ENCODE assay signal across 8 cellular contexts in genomic region chr16:20740007-20740883, GRCh38. TPM values are rescaled to one million over a fixed set of nuclear protein-coding genes. Genes with fewer than 3 reads are reported as not detected.
A peak's percentile ranks its signal among the peaks of the same experiment; 100 is the strongest.
DNase-seq lines count a peak whose midpoint lies in the region; ATAC-seq and TF ChIP-seq lines count a peak whose summit lies in the region.

No MANE protein-coding gene starts in this region.

- no peaks in the 10 kb centered on the region for H3K9me3 ChIP-seq in heart left ventricle
- H3K9me3 ChIP-seq in SK-N-MC (ENCODE audit: low read depth, low read length): no peaks in the 10 kb centered on the region
- no peaks in the 10 kb centered on the region for H3K9me3 ChIP-seq in endocrine pancreas (ENCODE audit: control insufficient read depth, low read length)

- TF ChIP-seq POLR2A in heart left ventricle (IDR thresholded peaks at IDR 0.05): no peak

- ATAC-seq in heart left ventricle (no peak), Right ventricle myocardium inferior (no peak), natural killer cell (no peak)

- no peaks in the 10 kb centered on the region for H3K27me3 ChIP-seq in heart left ventricle
- H3K27me3 ChIP-seq in endocrine pancreas (ENCODE audit: control insufficient read depth, insufficient read depth, low read length): no peaks in the 10 kb centered on the region

- peak overlapping the region; percentile 90 to 94 for H3K27ac Mint-ChIP-seq in natural killer cell

- 36 to 50% (median 43%) methylated on average over 11 of the region's 11 CpGs for WGBS in heart left ventricle, 4 donors

- H3K4me1 Mint-ChIP-seq in natural killer cell: peaks cover 24 to 31% of the 10 kb centered on the region in 2 donors

- H3K36me3 Mint-ChIP-seq in natural killer cell: peaks cover 20% of the 10 kb centered on the region

- H3K27ac ChIP-seq in heart left ventricle: peak overlapping the region in 8 of 12 donors; percentile 80 to 98 (median 97)
- no peak overlapping the region for H3K27ac ChIP-seq in SK-N-MC

- peak in 8 of 12 donors; percentile 13 to 43 (median 28) for TF ChIP-seq CTCF in heart left ventricle (IDR thresholded peaks at IDR 0.05)
- TF ChIP-seq CTCF in natural killer cell (IDR thresholded peaks at IDR 0.05): peak; percentile 14

- H3K36me3 ChIP-seq in heart left ventricle: peaks cover 0 to 46% (median 38%) of the 10 kb centered on the region in 9 donors
- peaks cover 38% of the 10 kb centered on the region for H3K36me3 ChIP-seq in SK-N-MC (ENCODE audit: insufficient read depth, low read length)
- H3K36me3 ChIP-seq in endocrine pancreas (ENCODE audit: control insufficient read depth, insufficient read depth, low read length): peaks cover 5% of the 10 kb centered on the region

- no peaks in the 10 kb centered on the region for H3K9me3 Mint-ChIP-seq in natural killer cell

- intact Hi-C loops in heart left ventricle (cut with DNase I): no loop called here
- intact Hi-C loops in Right ventricle myocardium inferior (cut with DNase I): no loop called here
- intact Hi-C loops in natural killer cell (cut with micrococcal nuclease): loop anchor here (2.0 kb wide), 1 partner anchor 161 kb away; the partner anchor contains the start of genes DCUN1D3 and LYRM1

- H3K4me1 ChIP-seq in heart left ventricle (peaks cover 3 to 34% (median 17%) of the 10 kb centered on the region in 12 donors), endocrine pancreas (ENCODE audit: control insufficient read depth, insufficient read depth, low read length) (no peaks in the 10 kb centered on the region)

- peak overlapping the region; percentile 94 for H3K9ac ChIP-seq in SK-N-MC (ENCODE audit: insufficient read length)
- H3K9ac ChIP-seq in endocrine pancreas (ENCODE audit: control insufficient read depth, insufficient read depth, low read length): peak overlapping the region; percentile 79

- DNase-seq in heart left ventricle: no peak
- DNase-seq in Right ventricle myocardium inferior (ENCODE audit: missing footprints): no peak
- no peak for DNase-seq in SK-N-MC (ENCODE audit: low read depth, low spot score)
- DNase-seq in natural killer cell: no peak
- DNase-seq in AG08396 (ENCODE audit: low spot score): no peak
- DNase-seq in NCI-H526 treated with DMSO at 0.1 percent for 48 hours (lab: John Stamatoyannopoulos, UW): no peak
- DNase-seq in KG1 (lab: John Stamatoyannopoulos, UW): no peak

- no peaks in the 10 kb centered on the region for H3K27me3 Mint-ChIP-seq in natural killer cell (ENCODE audit: low read depth in 2 of 2)

- peak overlapping the region; percentile 96 for H3K4me3 Mint-ChIP-seq in natural killer cell

- peak overlapping the region; percentile 44 to 100 (median 94) for H3K4me3 ChIP-seq in heart left ventricle
- peak overlapping the region; percentile 99 for H3K4me3 ChIP-seq in SK-N-MC
- peak overlapping the region; percentile 83 for H3K4me3 ChIP-seq in endocrine pancreas (ENCODE audit: control insufficient read depth, insufficient read depth, low read length)

RNA-seq across cellular contexts. Expression of gene THUMPD1, which starts 1.4 kb away (rescaled TPM):
- 10 to 100 TPM; 15.8 to 35.5 (median 20.0) TPM for total RNA-seq in heart left ventricle
- polyA plus RNA-seq in heart left ventricle: 10 to 100 TPM in 1 of 2 donors, 1 to 10 TPM in 1; 9.8 to 16.2 TPM
- 18.3 TPM for total RNA-seq in Right ventricle myocardium inferior
- total RNA-seq in natural killer cell: 10 to 100 TPM; 86.1 to 92.2 (median 87.1) TPM

RNA-seq across cellular contexts. Expression of gene ACSM3, which starts 23.6 kb away (rescaled TPM):
- total RNA-seq in heart left ventricle (10 to 100 TPM in 1 of 9 donors, 1 to 10 TPM in 8; 2.0 to 22.5 (median 5.0) TPM), Right ventricle myocardium inferior (9.4 TPM), natural killer cell (1 to 10 TPM; 3.7 to 4.4 (median 4.4) TPM)
- 10 to 100 TPM in 1 of 2 donors, 1 to 10 TPM in 1; 3.1 to 13.3 TPM for polyA plus RNA-seq in heart left ventricle

RNA-seq across cellular contexts. Expression of gene ACSM1, which starts 42.8 kb away (rescaled TPM):
- under 1 TPM in 3 of 9 donors, not detected in 6; 0.14 to 0.43 (median 0.18) TPM for total RNA-seq in heart left ventricle
- polyA plus RNA-seq in heart left ventricle: under 1 TPM; 0.06 to 0.11 TPM
- 0.27 TPM for total RNA-seq in Right ventricle myocardium inferior
- under 1 TPM; 0.19 to 0.41 (median 0.35) TPM for total RNA-seq in natural killer cell
